15 cellular contexts compared by ENCODE assay signal in genomic region chr20:33521461-33521860, GRCh38. TPM values are rescaled to one million over a fixed set of nuclear protein-coding genes. Genes with fewer than 3 reads are reported as not detected.
DNase-seq lines count a peak whose midpoint lies in the region; ATAC-seq and TF ChIP-seq lines count a peak whose summit lies in the region.
"Had no signal": no experiment of that assay in that cellular context is flagged by ENCODE, and none has a peak within 500 bp of the region (broad histone marks: within the 10 kb centered on the region; RNA-seq: fewer than 3 reads in every experiment).

No MANE protein-coding gene starts in this region.

- peaks cover 16% of the 10 kb centered on the region for H3K4me1 ChIP-seq in mucosa of descending colon (ENCODE audit: low read depth)
- peaks cover 0 to 25% (median 5%) of the 10 kb centered on the region in 6 donors for H3K4me1 ChIP-seq in spleen

- H3K27ac ChIP-seq in spleen = no peak overlapping the region
- H3K27ac ChIP-seq: heart right ventricle, ovary had no signal

- intact Hi-C loops in mucosa of descending colon (cut with DNase I, micrococcal nuclease) = no loop called here
- intact Hi-C loops in spleen (cut with DNase I; ENCODE audit: low total_unique reads) = no loop called here

- H3K36me3 ChIP-seq in mucosa of descending colon (ENCODE audit: low read depth) (no peaks in the 10 kb centered on the region), spleen (peaks cover 0 to 18% (median 2%) of the 10 kb centered on the region in 6 donors)
- H3K36me3 ChIP-seq: ovary had no signal

- H3K4me3 ChIP-seq in mucosa of descending colon (no peak overlapping the region), spleen (no peak overlapping the region)
- H3K4me3 ChIP-seq: heart right ventricle, ovary had no signal

- TF ChIP-seq CTCF in mucosa of descending colon (IDR thresholded peaks at IDR 0.05) (no peak), spleen (IDR thresholded peaks at IDR 0.05 in 8 of 11, conservative IDR thresholded peaks at IDR 0.05 in 3 of 11) (no peak)

- 46 to 100% (median 67%) methylated on average over 1 of the region's 1 CpG for WGBS in spleen, 5 donors

- H3K9me3 ChIP-seq in mucosa of descending colon (no peaks in the 10 kb centered on the region), spleen (no peaks in the 10 kb centered on the region)
- H3K9me3 ChIP-seq: heart right ventricle, ovary had no signal

- TF ChIP-seq POLR2A in spleen (IDR thresholded peaks at IDR 0.05) = no peak

- DNase-seq in DMS79 (lab: John Stamatoyannopoulos, UW) = peak; percentile 57
- peak; percentile 46 to 79 for DNase-seq in NCI-H187 (lab: John Stamatoyannopoulos, UW)
- DNase-seq in NCI-H526 (lab: John Stamatoyannopoulos, UW) = peak; percentile 80 to 81
- DNase-seq in mucosa of descending colon = no peak
- no peak for DNase-seq in activated T-cell treated with anti-CD3 and anti-CD28 coated beads, Interleukin-2, amount 50 U/mL, for 48 hours
- DNase-seq in spleen = no peak
- DNase-seq in ACHN = no peak
- no peak for DNase-seq in middle frontal gyrus (ENCODE audit: extremely low spot score, low spot score)
- DNase-seq: activated CD8-positive, alpha-beta memory T cell treated with anti-CD3 and anti-CD28 coated beads for 24 hours; activated effector memory CD4-positive, alpha-beta T cell treated with anti-CD3 and anti-CD28 coated beads, Interleukin-2, amount 50 U/mL, for 16 hours; dermis blood vessel endothelial cell; heart right ventricle; ovary; substantia nigra had no signal

- in situ Hi-C loops in ACHN (cut with HindIII; ENCODE audit: low pct_ligation_motif_present, low pct_unique_long_range_greater_than_20kb, low sequenced_read_pairs) = no loop called here

- peak; percentile 68 for ATAC-seq in mucosa of descending colon
- ATAC-seq: esophagus mucosa, heart right ventricle had no signal

- H3K27me3 ChIP-seq in spleen (replicated peaks in 1 of 7) = no peaks in the 10 kb centered on the region
- H3K27me3 ChIP-seq: heart right ventricle, ovary had no signal

RNA-seq across cellular contexts. Expression of gene CBFA2T2, which starts 31.6 kb away (rescaled TPM):
- total RNA-seq in mucosa of descending colon (10 to 100 TPM; 28.5 to 37.4 (median 30.3) TPM), spleen (10 to 100 TPM; 17.0 to 25.4 (median 18.9) TPM)
- 1 to 10 TPM; 3.3 to 6.9 (median 4.8) TPM for polyA plus RNA-seq in spleen

Comparison
In these comparisons a context has a peak if more than half of its experiments do, and no peak if none do; other contexts are left out.
1. DNase-seq: peak in DMS79 (single experiment), NCI-H187 (2 of 2) and NCI-H526 (2 of 2); none in mucosa of descending colon (0 of 3), activated T-cell treated with anti-CD3 and anti-CD28 coated beads, Interleukin-2, amount 50 U/mL, for 48 hours (0 of 2), spleen (single experiment), ACHN (single experiment) and middle frontal gyrus (single experiment).